Comparison of ENCODE assay signal across 8 cellular contexts in the genomic region with DNA sequence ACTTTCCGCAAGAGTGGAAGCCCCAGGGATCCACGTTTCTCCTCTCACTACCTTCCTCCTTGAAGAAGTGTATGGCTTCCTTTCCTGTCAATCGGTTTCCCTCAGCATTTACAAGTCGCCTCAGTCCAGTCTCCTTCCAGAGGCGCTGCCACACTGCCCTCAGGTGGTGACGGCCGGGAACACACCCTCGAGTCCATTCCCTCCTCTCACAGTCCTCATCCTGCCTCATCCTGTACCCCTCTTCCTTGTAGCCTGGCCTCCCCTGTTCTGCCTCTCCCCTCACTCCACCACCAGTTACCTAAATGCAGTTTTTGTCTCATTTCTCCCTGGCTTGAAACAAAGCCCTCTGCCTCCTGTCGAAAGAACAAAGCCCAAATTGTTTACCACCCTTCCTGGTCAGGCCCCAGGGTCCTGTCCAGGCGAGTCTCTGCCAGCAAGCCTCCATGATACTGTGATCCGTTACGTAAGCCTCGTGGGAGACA. TPM values are rescaled to one million over a fixed set of nuclear protein-coding genes. Genes with fewer than 3 reads are reported as not detected.
DNase-seq lines count a peak whose midpoint lies in the region; TF ChIP-seq lines count a peak whose summit lies in the region.

No MANE protein-coding gene starts in this region.

- peak; percentile 83 for TF ChIP-seq CTCF in GM20000 (IDR thresholded peaks at IDR 0.05; ENCODE audit: extremely low read depth, missing control alignments)
- TF ChIP-seq CTCF in type B pancreatic cell (conservative IDR thresholded peaks at IDR 0.05), result peak; percentile 93

- H3K27me3 Mint-ChIP-seq in activated naive CD4-positive, alpha-beta T cell treated with anti-CD3 and anti-CD28 coated beads, Interleukin-2, amount 10 ng/mL, durations not matched to agents 7 days and 5 days, result peaks cover 3% of the 10 kb centered on the region
- no peaks in the 10 kb centered on the region for H3K27me3 Mint-ChIP-seq in type B pancreatic cell

- intact Hi-C loops in posterior cingulate gyrus (cut with DNase I), result loop anchor here (1.0 kb wide), 1 partner anchor 79 kb away; no protein-coding TSS in a partner anchor

- DNase-seq in AG08395 (ENCODE audit: low spot score), result peak; percentile 86
- DNase-seq in GM20000 (ENCODE audit: low spot score), result peak; percentile 80
- peak; percentile 62 to 79 (median 77) for DNase-seq in NCI-H1417 (lab: John Stamatoyannopoulos, UW)
- peak; percentile 88 for DNase-seq in SKM-1 treated with dmso at 0.1 percent for 144 hours (lab: John Stamatoyannopoulos, UW; ENCODE audit: unreplicated experiment)
- DNase-seq in activated naive CD4-positive, alpha-beta T cell treated with anti-CD3 and anti-CD28 coated beads, Interleukin-2, amount 10 ng/mL, durations not matched to agents 7 days and 5 days, result peak; percentile 94
- peak; percentile 88 for DNase-seq in glomerular visceral epithelial cell (ENCODE audit: extremely low spot score)
- peak; percentile 72 to 98 (median 96) for DNase-seq in posterior cingulate gyrus
- DNase-seq in type B pancreatic cell (ENCODE audit: extremely low spot score, unreplicated experiment), result peak; percentile 91

- CTCF ChIA-PET in activated naive CD4-positive, alpha-beta T cell treated with anti-CD3 and anti-CD28 coated beads, Interleukin-2, amount 10 ng/mL, durations not matched to agents 7 days and 5 days (lab: Charles Lee), result interaction anchor here (0.8 to 5.8 kb wide), 16 partner anchors 8 to 321 kb away, joined by 3 to 51 read pairs (median 6); partner anchors contain the start of genes EVA1B, SH3D21 and TRAPPC3

- H3K27ac Mint-ChIP-seq in activated naive CD4-positive, alpha-beta T cell treated with anti-CD3 and anti-CD28 coated beads, Interleukin-2, amount 10 ng/mL, durations not matched to agents 7 days and 5 days, result peak overlapping the region; percentile 67
- H3K27ac Mint-ChIP-seq in type B pancreatic cell, result peak overlapping the region; percentile 88

- H3K36me3 Mint-ChIP-seq in activated naive CD4-positive, alpha-beta T cell treated with anti-CD3 and anti-CD28 coated beads, Interleukin-2, amount 10 ng/mL, durations not matched to agents 7 days and 5 days, result no peaks in the 10 kb centered on the region
- H3K36me3 Mint-ChIP-seq in type B pancreatic cell, result peaks cover 19% of the 10 kb centered on the region

- no peaks in the 10 kb centered on the region for H3K9me3 Mint-ChIP-seq in activated naive CD4-positive, alpha-beta T cell treated with anti-CD3 and anti-CD28 coated beads, Interleukin-2, amount 10 ng/mL, durations not matched to agents 7 days and 5 days
- H3K9me3 Mint-ChIP-seq in type B pancreatic cell, result no peaks in the 10 kb centered on the region

- peaks cover 18% of the 10 kb centered on the region for H3K4me1 Mint-ChIP-seq in activated naive CD4-positive, alpha-beta T cell treated with anti-CD3 and anti-CD28 coated beads, Interleukin-2, amount 10 ng/mL, durations not matched to agents 7 days and 5 days
- H3K4me1 Mint-ChIP-seq in type B pancreatic cell (ENCODE audit: unreplicated experiment), result peaks cover 12% of the 10 kb centered on the region

- H3K4me3 Mint-ChIP-seq in activated naive CD4-positive, alpha-beta T cell treated with anti-CD3 and anti-CD28 coated beads, Interleukin-2, amount 10 ng/mL, durations not matched to agents 7 days and 5 days, result peak overlapping the region; percentile 44
- peak overlapping the region; percentile 55 for H3K4me3 Mint-ChIP-seq in type B pancreatic cell

RNA-seq across cellular contexts. Expression of gene LSM10, which starts 23.2 kb away (rescaled TPM):
- 32.3 and 36.4 TPM in 2 replicates for total RNA-seq in type B pancreatic cell (ENCODE audit: low replicate concordance)

RNA-seq across cellular contexts. Expression of gene OSCP1, which starts 29.4 kb away (rescaled TPM):
- total RNA-seq in type B pancreatic cell (ENCODE audit: low replicate concordance), result 12.4 and 15.3 TPM in 2 replicates

RNA-seq across cellular contexts. Expression of gene STK40, which starts 35.2 kb away (rescaled TPM):
- total RNA-seq in type B pancreatic cell (ENCODE audit: low replicate concordance), result 58.5 and 59.5 TPM in 2 replicates

RNA-seq across cellular contexts. Expression of gene MRPS15, which starts 43.3 kb away (rescaled TPM):
- 69.4 and 69.5 TPM in 2 replicates for total RNA-seq in type B pancreatic cell (ENCODE audit: low replicate concordance)

Comparison
In these comparisons a context has a peak if more than half of its experiments do, and no peak if none do; other contexts are left out.
1. Peak in every context shown above with its lines: DNase-seq.